In the genomic region with DNA sequence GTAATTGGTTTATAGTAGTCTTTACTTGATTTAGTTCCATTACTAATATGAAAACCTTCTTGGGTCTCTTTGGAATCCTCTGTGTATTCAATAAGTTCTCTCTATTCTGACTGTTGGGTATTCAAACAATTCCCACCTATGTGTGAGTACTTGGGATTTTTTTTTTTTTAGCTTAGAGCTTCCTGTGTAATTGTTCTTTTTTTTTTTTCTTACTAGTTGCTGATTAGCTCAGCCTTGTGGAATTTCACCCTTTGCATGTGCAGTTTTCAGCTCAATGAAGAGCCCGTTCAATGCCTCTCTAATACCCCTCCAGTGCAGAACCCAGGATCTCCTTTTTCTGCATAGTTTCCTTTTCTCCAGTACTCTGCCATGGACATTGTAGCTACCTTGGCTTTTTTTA, we compare ENCODE assay signal across 18 cellular contexts.
DNase-seq lines count a peak whose midpoint lies in the region; ATAC-seq and TF ChIP-seq lines count a peak whose summit lies in the region.
"Had no signal": no experiment of that assay in that cellular context is flagged by ENCODE, and none has a peak within 500 bp of the region (broad histone marks: within the 10 kb centered on the region; RNA-seq: fewer than 3 reads in every experiment).

No MANE protein-coding gene starts in this region.

- WGBS in mesenchymal stem cell: 43% methylated on average over 1 of the region's 1 CpG

- no peak for ATAC-seq in GM21367 (IDR thresholded peaks at IDR 0.05; ENCODE audit: unreplicated experiment)

- no peak overlapping the region for H3K4me3 ChIP-seq in NT2/D1 (ENCODE audit: insufficient read length, low read depth)
- no peak overlapping the region for H3K4me3 ChIP-seq in epithelial cell of proximal tubule (ENCODE audit: low read depth, low read length)
- H3K4me3 ChIP-seq in mesenchymal stem cell (ENCODE audit: insufficient read depth in 1 of 2, low read depth in 1 of 2, low read length in 2 of 2): no peak overlapping the region
- no peak overlapping the region for H3K4me3 ChIP-seq in ascending aorta

- intact Hi-C loops in ascending aorta (cut with DNase I): no loop called here

- H3K4me1 ChIP-seq in NT2/D1 (ENCODE audit: insufficient read depth, insufficient read length): no peaks in the 10 kb centered on the region
- H3K4me1 ChIP-seq in mesenchymal stem cell (ENCODE audit: control insufficient read depth, insufficient read depth, low read depth, low read length): no peaks in the 10 kb centered on the region
- H3K4me1 ChIP-seq in ascending aorta: no peaks in the 10 kb centered on the region

- H3K9ac ChIP-seq in NT2/D1 (ENCODE audit: insufficient read length, low read depth): no peak overlapping the region
- H3K9ac ChIP-seq in mesenchymal stem cell (ENCODE audit: low read length): no peak overlapping the region

- no peak overlapping the region for H3K4me2 ChIP-seq in mesenchymal stem cell (ENCODE audit: low read length, poor library complexity, severe bottlenecking)

- H3K27me3 ChIP-seq in NT2/D1 (ENCODE audit: insufficient read depth, insufficient read length) (no peaks in the 10 kb centered on the region), mesenchymal stem cell (ENCODE audit: control insufficient read depth in 1 of 2, insufficient read depth in 1 of 2, low read length in 2 of 2) (no peaks in the 10 kb centered on the region), ascending aorta (no peaks in the 10 kb centered on the region)

- H4K91ac ChIP-seq in mesenchymal stem cell (ENCODE audit: low read length): no peak overlapping the region

- H4K8ac ChIP-seq in mesenchymal stem cell (ENCODE audit: low read length): no peak overlapping the region

- no peak overlapping the region for H3K18ac ChIP-seq in mesenchymal stem cell (ENCODE audit: low read depth in 1 of 2, low read length in 2 of 2)

- H2BK120ac ChIP-seq in mesenchymal stem cell (ENCODE audit: low read depth, low read length): no peak overlapping the region

- H3K9me3 ChIP-seq in NT2/D1 (ENCODE audit: insufficient read depth, low read length) (peaks cover 17% of the 10 kb centered on the region), mesenchymal stem cell (ENCODE audit: control insufficient read depth, low read length) (no peaks in the 10 kb centered on the region), ascending aorta (no peaks in the 10 kb centered on the region)

- H2AK5ac ChIP-seq in mesenchymal stem cell (ENCODE audit: low read length, severe bottlenecking): no peak overlapping the region

- H3K4ac ChIP-seq in mesenchymal stem cell (ENCODE audit: low read depth in 1 of 2, low read length in 2 of 2): no peak overlapping the region

- peak overlapping the region; percentile 19 for H2BK5ac ChIP-seq in mesenchymal stem cell (ENCODE audit: low read depth, low read length, poor library complexity, severe bottlenecking)

- TF ChIP-seq CTCF in epithelial cell of proximal tubule (conservative IDR thresholded peaks at IDR 0.05; ENCODE audit: low read depth, low read length) (no peak), ascending aorta (IDR thresholded peaks at IDR 0.05) (no peak)

- no peak overlapping the region for H2BK15ac ChIP-seq in mesenchymal stem cell (ENCODE audit: low read depth, poor library complexity, severe bottlenecking)

- no peak overlapping the region for H2BK12ac ChIP-seq in mesenchymal stem cell (ENCODE audit: low read length in 2 of 2)

- no peak overlapping the region for H3K14ac ChIP-seq in mesenchymal stem cell (ENCODE audit: low read length in 2 of 2)

- H3K79me1 ChIP-seq in mesenchymal stem cell (replicated peaks; ENCODE audit: low read length, poor library complexity, severe bottlenecking): no peaks in the 10 kb centered on the region

- H3K27ac ChIP-seq in mesenchymal stem cell (ENCODE audit: low read length, poor library complexity, severe bottlenecking) (peak overlapping the region; percentile 26), ascending aorta (no peak overlapping the region)
- H3K27ac ChIP-seq: epithelial cell of prostate had no signal

- no peaks in the 10 kb centered on the region for H3K36me3 ChIP-seq in NT2/D1 (ENCODE audit: insufficient read depth, insufficient read length, low read length)
- no peaks in the 10 kb centered on the region for H3K36me3 ChIP-seq in mesenchymal stem cell (ENCODE audit: control insufficient read depth in 1 of 2, insufficient read depth in 2 of 2, low read depth in 1 of 2, low read length in 2 of 2)
- H3K36me3 ChIP-seq in ascending aorta: no peaks in the 10 kb centered on the region

- DNase-seq in EH (ENCODE audit: low read depth) (peak; percentile 3), NT2/D1 (ENCODE audit: low read depth, low spot score) (peak; percentile 58), epithelial cell of proximal tubule (ENCODE audit: low read depth) (peak; percentile 39), mesenchymal stem cell (peak; percentile 3), ascending aorta (ENCODE audit: low spot score in 2 of 2) (no peak), NCI-H187 (lab: John Stamatoyannopoulos, UW) (no peak), C1 segment of cervical spinal cord (lab: John Stamatoyannopoulos, UW) (no peak)
- DNase-seq: activated CD4-positive, CD25-positive, alpha-beta regulatory T cell treated with anti-CD3 and anti-CD28 coated beads, Interleukin-2, amount 50 U/mL, for 72 hours; activated effector memory CD4-positive, alpha-beta T cell treated with anti-CD3 and anti-CD28 coated beads, Interleukin-2, amount 50 U/mL, for 16 hours; amniotic stem cell; CD4-positive, alpha-beta memory T cell; HFFc6; NCI-H2029; NCI-H510A; SHP77 treated with DMSO at 0.1 percent for 48 hours; stimulated activated CD4-positive, alpha-beta T cell treated with anti-CD3 and anti-CD28 coated beads, Interleukin-2, amount 100 ng/mL, for 48 hours had no signal

- H2AFZ ChIP-seq in mesenchymal stem cell (ENCODE audit: low read depth, low read length): no peak overlapping the region

- no peak overlapping the region for H3K23ac ChIP-seq in mesenchymal stem cell (ENCODE audit: low read length in 2 of 2)

Comparison
In these comparisons a context has a peak if more than half of its experiments do, and no peak if none do; other contexts are left out.
1. DNase-seq: peak in EH (single experiment), NT2/D1 (single experiment), epithelial cell of proximal tubule (single experiment) and mesenchymal stem cell (single experiment); none in ascending aorta (0 of 2), NCI-H187 (0 of 2) and C1 segment of cervical spinal cord (0 of 14).